ENCODE assay signal across 10 cellular contexts in the genomic region with DNA sequence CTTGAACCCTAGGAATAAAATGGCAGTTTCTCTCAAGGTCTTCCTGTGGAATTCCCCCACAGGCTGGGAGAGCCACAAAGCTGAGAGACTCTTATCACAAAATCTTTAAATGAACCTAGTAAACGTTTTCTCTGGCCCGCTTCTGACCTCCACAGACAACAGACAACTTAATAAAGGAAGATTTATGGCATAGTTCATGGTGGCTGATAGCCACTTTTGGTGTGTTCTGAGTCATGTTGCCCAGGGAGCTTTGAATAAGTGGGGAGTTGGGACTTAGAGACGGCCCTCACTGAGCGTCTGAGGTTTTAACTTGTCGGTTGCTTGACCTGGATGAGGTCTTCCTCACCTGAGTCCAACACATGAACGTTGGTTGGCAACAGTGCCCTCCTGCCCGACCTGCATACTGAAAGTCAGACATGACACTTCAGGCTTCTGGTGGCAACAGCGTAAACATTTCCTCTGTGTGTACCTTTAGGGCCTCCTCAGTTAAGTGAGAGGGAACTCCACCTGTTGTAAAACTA.
DNase-seq lines count a peak whose midpoint lies in the region; ATAC-seq and TF ChIP-seq lines count a peak whose summit lies in the region.
"Had no signal": no experiment of that assay in that cellular context is flagged by ENCODE, and none has a peak within 500 bp of the region (broad histone marks: within the 10 kb centered on the region; RNA-seq: fewer than 3 reads in every experiment).

No MANE protein-coding gene starts in this region.

- peaks cover 48% of the 10 kb centered on the region for H3K4me1 Mint-ChIP-seq in mesothelial cell of epicardium

- DNase-seq in HuH-7 (ENCODE audit: low spot score): peak; percentile 60
- DNase-seq in amniotic epithelial cell (ENCODE audit: low read depth): peak; percentile 87
- DNase-seq in mesothelial cell of epicardium (ENCODE audit: low spot score in 2 of 2, unreplicated experiment in 2 of 2): no peak
- no peak for DNase-seq in caudate nucleus (lab: John Stamatoyannopoulos, UW)
- no peak for DNase-seq in NK-92 (lab: John Stamatoyannopoulos, UW; ENCODE audit: unreplicated experiment)
- DNase-seq in DMS53 (lab: John Stamatoyannopoulos, UW): no peak
- DNase-seq: activated effector memory CD4-positive, alpha-beta T cell treated with anti-CD3 and anti-CD28 coated beads, Interleukin-2, amount 50 U/mL, for 16 hours; CD4-positive, alpha-beta T cell had no signal

- peak overlapping the region; percentile 63 for H3K27ac ChIP-seq in C4-2B
- no peak overlapping the region for H3K27ac ChIP-seq in caudate nucleus (ENCODE audit: low read depth, low read length)

- TF ChIP-seq CTCF in C4-2B (conservative IDR thresholded peaks at IDR 0.05): no peak
- no peak for TF ChIP-seq CTCF in mesothelial cell of epicardium (IDR thresholded peaks at IDR 0.05; ENCODE audit: unreplicated experiment)

- ATAC-seq in GM21786 (IDR thresholded peaks at IDR 0.05; ENCODE audit: unreplicated experiment): no peak

- H3K27ac Mint-ChIP-seq in mesothelial cell of epicardium: peak overlapping the region; percentile 74
- H3K27ac Mint-ChIP-seq: CD4-positive, alpha-beta T cell had no signal

- H3K27me3 Mint-ChIP-seq in mesothelial cell of epicardium (ENCODE audit: low read depth): no peaks in the 10 kb centered on the region
- H3K27me3 Mint-ChIP-seq: CD4-positive, alpha-beta T cell had no signal

- peaks cover 26% of the 10 kb centered on the region for H3K36me3 Mint-ChIP-seq in mesothelial cell of epicardium

- peak overlapping the region; percentile 6 for H3K4me3 Mint-ChIP-seq in mesothelial cell of epicardium
- H3K4me3 Mint-ChIP-seq: CD4-positive, alpha-beta T cell had no signal

- H3K9me3 Mint-ChIP-seq in mesothelial cell of epicardium: no peaks in the 10 kb centered on the region
- H3K9me3 Mint-ChIP-seq: CD4-positive, alpha-beta T cell had no signal

Comparison
In these comparisons a context has a peak if more than half of its experiments do, and no peak if none do; other contexts are left out.
1. DNase-seq: peak in HuH-7 (single experiment) and amniotic epithelial cell (single experiment); none in mesothelial cell of epicardium (0 of 2), caudate nucleus (0 of 61), NK-92 (single experiment) and DMS53 (single experiment).